8 cellular contexts compared by ENCODE assay signal in genomic region chr15:52010633-52011595, GRCh38. TPM values are rescaled to one million over a fixed set of nuclear protein-coding genes. Genes with fewer than 3 reads are reported as not detected.
DNase-seq lines count a peak whose midpoint lies in the region; ATAC-seq and TF ChIP-seq lines count a peak whose summit lies in the region.

No MANE protein-coding gene starts in this region.

- H3K27me3 ChIP-seq in skeletal muscle satellite cell (ENCODE audit: control insufficient read depth, insufficient read depth, low read length): no peaks in the 10 kb centered on the region

- H3K9ac ChIP-seq in skeletal muscle satellite cell (ENCODE audit: low read depth, low read length): no peak overlapping the region

- H3K36me3 ChIP-seq in skeletal muscle satellite cell (ENCODE audit: insufficient read depth, low read length): no peaks in the 10 kb centered on the region

- TF ChIP-seq CTCF in LNCaP clone FGC (IDR thresholded peaks at IDR 0.05; ENCODE audit: control insufficient read depth, extremely low read depth, insufficient read depth) (no peak), astrocyte of the cerebellum (IDR thresholded peaks at IDR 0.05; ENCODE audit: low read depth, low read length, missing control alignments) (no peak)

- H3K4me2 ChIP-seq in skeletal muscle satellite cell (ENCODE audit: low read length): peak overlapping the region; percentile 2

- H3K4me3 ChIP-seq in LNCaP clone FGC (ENCODE audit: low read depth, low read length): no peak overlapping the region
- no peak overlapping the region for H3K4me3 ChIP-seq in astrocyte of the cerebellum (ENCODE audit: low read depth, low read length)
- H3K4me3 ChIP-seq in skeletal muscle satellite cell (ENCODE audit: low read length): no peak overlapping the region

- H3K4me1 ChIP-seq in skeletal muscle satellite cell (ENCODE audit: control insufficient read depth, insufficient read depth, low read length): peaks cover 32% of the 10 kb centered on the region

- DNase-seq in Daoy (ENCODE audit: low read depth): peak; percentile 97
- peak; percentile 73 for DNase-seq in LNCaP clone FGC (ENCODE audit: low read depth)
- DNase-seq in astrocyte of the cerebellum (ENCODE audit: low read depth): peak; percentile 61
- DNase-seq in NCI-H510A (lab: John Stamatoyannopoulos, UW): no peak

- no peak for ATAC-seq in HG02642 (IDR thresholded peaks at IDR 0.05; ENCODE audit: poor library complexity, unreplicated experiment)
- ATAC-seq in HG03139 (IDR thresholded peaks at IDR 0.05; ENCODE audit: unreplicated experiment): no peak
- ATAC-seq in HG03045 (IDR thresholded peaks at IDR 0.05; ENCODE audit: unreplicated experiment): no peak

- in situ Hi-C loops in astrocyte of the cerebellum (cut with HindIII; ENCODE audit: low sequenced_read_pairs): no loop called here

- no peaks in the 10 kb centered on the region for H3K9me3 ChIP-seq in skeletal muscle satellite cell (replicated peaks; ENCODE audit: low read length)

RNA-seq across cellular contexts. Expression of gene MAPK6, which starts 8.1 kb away (rescaled TPM):
- 113 and 119 TPM in 2 replicates for total RNA-seq in Daoy (2014; rRNA removed; shearing (Covaris generic))
- 62.3 and 66.2 TPM in 2 replicates for total RNA-seq in skeletal muscle satellite cell (2012; rRNA removed)

RNA-seq across cellular contexts. Expression of gene LEO1, which starts 39.3 kb away (rescaled TPM):
- 126 and 151 TPM in 2 replicates for total RNA-seq in Daoy (2014; rRNA removed; shearing (Covaris generic))
- total RNA-seq in skeletal muscle satellite cell (2012; rRNA removed): 16.6 and 26.9 TPM in 2 replicates
